ENCODE assay signal across 1 cellular context in the genomic region with DNA sequence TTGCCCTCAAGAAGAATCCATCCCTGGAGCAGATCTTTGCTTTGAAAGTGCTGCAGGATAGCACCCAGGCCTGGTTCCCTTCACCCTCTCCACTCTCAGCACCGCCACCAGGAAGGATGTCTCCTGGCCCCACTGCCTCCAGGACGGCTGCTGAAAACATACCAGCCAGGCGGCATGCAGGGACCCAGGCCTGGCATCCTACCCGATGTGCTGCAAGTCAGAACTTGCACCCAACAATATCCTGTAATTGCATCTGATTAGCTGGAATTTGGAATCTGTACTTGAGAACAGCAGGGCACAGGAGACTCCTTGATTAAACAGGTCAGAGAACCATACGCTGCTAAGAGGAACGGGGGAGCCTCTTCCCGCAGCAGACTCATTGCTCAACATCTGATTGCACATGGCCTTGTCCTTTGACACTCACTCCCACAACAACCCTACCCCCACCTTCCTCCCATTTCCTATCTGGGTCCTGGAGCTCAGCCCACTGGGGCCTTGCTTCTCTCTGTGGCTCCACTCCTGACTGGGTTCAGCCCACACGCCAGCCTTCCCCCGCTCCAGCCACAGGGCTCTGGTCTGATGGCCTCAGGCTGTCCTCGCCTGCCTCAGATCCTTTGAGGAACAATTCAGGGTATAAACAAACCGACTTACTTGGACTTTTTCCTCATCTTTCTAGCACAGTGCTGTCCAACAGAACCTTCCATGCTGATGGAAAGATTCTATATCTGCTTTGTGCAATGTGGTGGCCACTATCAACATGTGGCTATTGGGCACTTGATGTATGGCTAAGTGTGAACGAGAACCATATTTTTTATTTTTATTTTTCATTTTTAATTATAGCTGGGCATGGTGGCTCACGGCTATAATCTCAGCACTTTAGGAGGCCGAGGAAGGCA.
TF ChIP-seq lines count a peak whose summit lies in the region.

No MANE protein-coding gene starts in this region.

TF ChIP-seq in HepG2, 621 proteins besides CTCF, POLR2A, EP300 and RAD21 (continued from another document and continues in another):
- TF ChIP-seq, protein P1, sequence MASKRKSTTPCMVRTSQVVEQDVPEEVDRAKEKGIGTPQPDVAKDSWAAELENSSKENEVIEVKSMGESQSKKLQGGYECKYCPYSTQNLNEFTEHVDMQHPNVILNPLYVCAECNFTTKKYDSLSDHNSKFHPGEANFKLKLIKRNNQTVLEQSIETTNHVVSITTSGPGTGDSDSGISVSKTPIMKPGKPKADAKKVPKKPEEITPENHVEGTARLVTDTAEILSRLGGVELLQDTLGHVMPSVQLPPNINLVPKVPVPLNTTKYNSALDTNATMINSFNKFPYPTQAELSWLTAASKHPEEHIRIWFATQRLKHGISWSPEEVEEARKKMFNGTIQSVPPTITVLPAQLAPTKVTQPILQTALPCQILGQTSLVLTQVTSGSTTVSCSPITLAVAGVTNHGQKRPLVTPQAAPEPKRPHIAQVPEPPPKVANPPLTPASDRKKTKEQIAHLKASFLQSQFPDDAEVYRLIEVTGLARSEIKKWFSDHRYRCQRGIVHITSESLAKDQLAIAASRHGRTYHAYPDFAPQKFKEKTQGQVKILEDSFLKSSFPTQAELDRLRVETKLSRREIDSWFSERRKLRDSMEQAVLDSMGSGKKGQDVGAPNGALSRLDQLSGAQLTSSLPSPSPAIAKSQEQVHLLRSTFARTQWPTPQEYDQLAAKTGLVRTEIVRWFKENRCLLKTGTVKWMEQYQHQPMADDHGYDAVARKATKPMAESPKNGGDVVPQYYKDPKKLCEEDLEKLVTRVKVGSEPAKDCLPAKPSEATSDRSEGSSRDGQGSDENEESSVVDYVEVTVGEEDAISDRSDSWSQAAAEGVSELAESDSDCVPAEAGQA (IDR thresholded peaks at IDR 0.05; ENCODE audit: low read depth): no peak
- TF ChIP-seq, protein P1 (CRISPR knock-in tag; IDR thresholded peaks at IDR 0.05; ENCODE audit: borderline replicate concordance): no peak; the same call in 1 of the 2 replicates
- peak; percentile 91 for TF ChIP-seq FOXK2 (IDR thresholded peaks at IDR 0.05)
- TF ChIP-seq ZNF850 (CRISPR knock-in tag; conservative IDR thresholded peaks at IDR 0.05): no peak; the same call in 1 of the 2 replicates
- no peak for TF ChIP-seq NONO (IDR thresholded peaks at IDR 0.05)
- peak; percentile 94 for TF ChIP-seq NONO (CRISPR knock-in tag; conservative IDR thresholded peaks at IDR 0.05)
- TF ChIP-seq ZNF7 (CRISPR knock-in tag; IDR thresholded peaks at IDR 0.05): no peak
- TF ChIP-seq PAX8 (CRISPR knock-in tag; IDR thresholded peaks at IDR 0.05; ENCODE audit: borderline replicate concordance): peak; percentile 69; the same call in 1 of the 2 replicates
- TF ChIP-seq RORA (CRISPR knock-in tag; IDR thresholded peaks at IDR 0.05): no peak
- peak; percentile 80; the same call in 1 of the 2 replicates for TF ChIP-seq ZNF703 (CRISPR knock-in tag; IDR thresholded peaks at IDR 0.05; ENCODE audit: borderline replicate concordance)
- no peak for TF ChIP-seq NFE2L2 (IDR thresholded peaks at IDR 0.05; ENCODE audit: low read length)
- TF ChIP-seq ZNF121 (CRISPR knock-in tag; IDR thresholded peaks at IDR 0.05): peak; percentile 76
- TF ChIP-seq, protein P2, sequence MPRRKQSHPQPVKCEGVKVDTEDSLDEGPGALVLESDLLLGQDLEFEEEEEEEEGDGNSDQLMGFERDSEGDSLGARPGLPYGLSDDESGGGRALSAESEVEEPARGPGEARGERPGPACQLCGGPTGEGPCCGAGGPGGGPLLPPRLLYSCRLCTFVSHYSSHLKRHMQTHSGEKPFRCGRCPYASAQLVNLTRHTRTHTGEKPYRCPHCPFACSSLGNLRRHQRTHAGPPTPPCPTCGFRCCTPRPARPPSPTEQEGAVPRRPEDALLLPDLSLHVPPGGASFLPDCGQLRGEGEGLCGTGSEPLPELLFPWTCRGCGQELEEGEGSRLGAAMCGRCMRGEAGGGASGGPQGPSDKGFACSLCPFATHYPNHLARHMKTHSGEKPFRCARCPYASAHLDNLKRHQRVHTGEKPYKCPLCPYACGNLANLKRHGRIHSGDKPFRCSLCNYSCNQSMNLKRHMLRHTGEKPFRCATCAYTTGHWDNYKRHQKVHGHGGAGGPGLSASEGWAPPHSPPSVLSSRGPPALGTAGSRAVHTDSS (CRISPR knock-in tag; conservative IDR thresholded peaks at IDR 0.05): no peak
- TF ChIP-seq ZNF253 (CRISPR knock-in tag; IDR thresholded peaks at IDR 0.05; ENCODE audit: borderline replicate concordance): peak; percentile 90; the same call in 1 of the 2 replicates
- peak; percentile 99 for TF ChIP-seq TARDBP (CRISPR knock-in tag; IDR thresholded peaks at IDR 0.05)
- no peak; the same call in 1 of the 2 replicates for TF ChIP-seq ZC3H13 (CRISPR knock-in tag; IDR thresholded peaks at IDR 0.05)
- no peak for TF ChIP-seq SUZ12 (IDR thresholded peaks at IDR 0.05; ENCODE audit: low read depth, low read length)
- TF ChIP-seq, protein P3, sequence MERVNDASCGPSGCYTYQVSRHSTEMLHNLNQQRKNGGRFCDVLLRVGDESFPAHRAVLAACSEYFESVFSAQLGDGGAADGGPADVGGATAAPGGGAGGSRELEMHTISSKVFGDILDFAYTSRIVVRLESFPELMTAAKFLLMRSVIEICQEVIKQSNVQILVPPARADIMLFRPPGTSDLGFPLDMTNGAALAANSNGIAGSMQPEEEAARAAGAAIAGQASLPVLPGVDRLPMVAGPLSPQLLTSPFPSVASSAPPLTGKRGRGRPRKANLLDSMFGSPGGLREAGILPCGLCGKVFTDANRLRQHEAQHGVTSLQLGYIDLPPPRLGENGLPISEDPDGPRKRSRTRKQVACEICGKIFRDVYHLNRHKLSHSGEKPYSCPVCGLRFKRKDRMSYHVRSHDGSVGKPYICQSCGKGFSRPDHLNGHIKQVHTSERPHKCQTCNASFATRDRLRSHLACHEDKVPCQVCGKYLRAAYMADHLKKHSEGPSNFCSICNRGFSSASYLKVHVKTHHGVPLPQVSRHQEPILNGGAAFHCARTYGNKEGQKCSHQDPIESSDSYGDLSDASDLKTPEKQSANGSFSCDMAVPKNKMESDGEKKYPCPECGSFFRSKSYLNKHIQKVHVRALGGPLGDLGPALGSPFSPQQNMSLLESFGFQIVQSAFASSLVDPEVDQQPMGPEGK (CRISPR knock-in tag; IDR thresholded peaks at IDR 0.05): peak; percentile 98
- no peak for TF ChIP-seq NFRKB (IDR thresholded peaks at IDR 0.05)
- TF ChIP-seq TCF7 (IDR thresholded peaks at IDR 0.05; ENCODE audit: low read depth): peak; percentile 82
- peak; percentile 63 for TF ChIP-seq ZBTB21 (CRISPR knock-in tag; IDR thresholded peaks at IDR 0.05)
- peak; percentile 96 for TF ChIP-seq ZNF205 (CRISPR knock-in tag; IDR thresholded peaks at IDR 0.05)
- TF ChIP-seq ZNF136 (CRISPR knock-in tag; IDR thresholded peaks at IDR 0.05; ENCODE audit: low read depth): peak; percentile 96
- TF ChIP-seq ZIK1 (CRISPR knock-in tag; IDR thresholded peaks at IDR 0.05; ENCODE audit: borderline replicate concordance, low read depth): peak; percentile 78
- no peak for TF ChIP-seq FIP1L1 (IDR thresholded peaks at IDR 0.05; ENCODE audit: borderline replicate concordance, insufficient read depth, low read depth, low read length)
- TF ChIP-seq KLF6 (CRISPR knock-in tag; IDR thresholded peaks at IDR 0.05): peak; percentile 95
- no peak for TF ChIP-seq ZFAT (CRISPR knock-in tag; conservative IDR thresholded peaks at IDR 0.05)
- TF ChIP-seq BRCA1 (CRISPR knock-in tag; IDR thresholded peaks at IDR 0.05): peak; percentile 77; the same call in 1 of the 2 replicates
- peak; percentile 92 for TF ChIP-seq ZNF333 (CRISPR knock-in tag; IDR thresholded peaks at IDR 0.05; ENCODE audit: borderline replicate concordance)
- TF ChIP-seq, protein P4, sequence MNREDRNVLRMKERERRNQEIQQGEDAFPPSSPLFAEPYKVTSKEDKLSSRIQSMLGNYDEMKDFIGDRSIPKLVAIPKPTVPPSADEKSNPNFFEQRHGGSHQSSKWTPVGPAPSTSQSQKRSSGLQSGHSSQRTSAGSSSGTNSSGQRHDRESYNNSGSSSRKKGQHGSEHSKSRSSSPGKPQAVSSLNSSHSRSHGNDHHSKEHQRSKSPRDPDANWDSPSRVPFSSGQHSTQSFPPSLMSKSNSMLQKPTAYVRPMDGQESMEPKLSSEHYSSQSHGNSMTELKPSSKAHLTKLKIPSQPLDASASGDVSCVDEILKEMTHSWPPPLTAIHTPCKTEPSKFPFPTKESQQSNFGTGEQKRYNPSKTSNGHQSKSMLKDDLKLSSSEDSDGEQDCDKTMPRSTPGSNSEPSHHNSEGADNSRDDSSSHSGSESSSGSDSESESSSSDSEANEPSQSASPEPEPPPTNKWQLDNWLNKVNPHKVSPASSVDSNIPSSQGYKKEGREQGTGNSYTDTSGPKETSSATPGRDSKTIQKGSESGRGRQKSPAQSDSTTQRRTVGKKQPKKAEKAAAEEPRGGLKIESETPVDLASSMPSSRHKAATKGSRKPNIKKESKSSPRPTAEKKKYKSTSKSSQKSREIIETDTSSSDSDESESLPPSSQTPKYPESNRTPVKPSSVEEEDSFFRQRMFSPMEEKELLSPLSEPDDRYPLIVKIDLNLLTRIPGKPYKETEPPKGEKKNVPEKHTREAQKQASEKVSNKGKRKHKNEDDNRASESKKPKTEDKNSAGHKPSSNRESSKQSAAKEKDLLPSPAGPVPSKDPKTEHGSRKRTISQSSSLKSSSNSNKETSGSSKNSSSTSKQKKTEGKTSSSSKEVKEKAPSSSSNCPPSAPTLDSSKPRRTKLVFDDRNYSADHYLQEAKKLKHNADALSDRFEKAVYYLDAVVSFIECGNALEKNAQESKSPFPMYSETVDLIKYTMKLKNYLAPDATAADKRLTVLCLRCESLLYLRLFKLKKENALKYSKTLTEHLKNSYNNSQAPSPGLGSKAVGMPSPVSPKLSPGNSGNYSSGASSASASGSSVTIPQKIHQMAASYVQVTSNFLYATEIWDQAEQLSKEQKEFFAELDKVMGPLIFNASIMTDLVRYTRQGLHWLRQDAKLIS (CRISPR knock-in tag; IDR thresholded peaks at IDR 0.05): peak; percentile 93
- no peak for TF ChIP-seq ZNF720 (CRISPR knock-in tag; IDR thresholded peaks at IDR 0.05)
- TF ChIP-seq, protein P5, sequence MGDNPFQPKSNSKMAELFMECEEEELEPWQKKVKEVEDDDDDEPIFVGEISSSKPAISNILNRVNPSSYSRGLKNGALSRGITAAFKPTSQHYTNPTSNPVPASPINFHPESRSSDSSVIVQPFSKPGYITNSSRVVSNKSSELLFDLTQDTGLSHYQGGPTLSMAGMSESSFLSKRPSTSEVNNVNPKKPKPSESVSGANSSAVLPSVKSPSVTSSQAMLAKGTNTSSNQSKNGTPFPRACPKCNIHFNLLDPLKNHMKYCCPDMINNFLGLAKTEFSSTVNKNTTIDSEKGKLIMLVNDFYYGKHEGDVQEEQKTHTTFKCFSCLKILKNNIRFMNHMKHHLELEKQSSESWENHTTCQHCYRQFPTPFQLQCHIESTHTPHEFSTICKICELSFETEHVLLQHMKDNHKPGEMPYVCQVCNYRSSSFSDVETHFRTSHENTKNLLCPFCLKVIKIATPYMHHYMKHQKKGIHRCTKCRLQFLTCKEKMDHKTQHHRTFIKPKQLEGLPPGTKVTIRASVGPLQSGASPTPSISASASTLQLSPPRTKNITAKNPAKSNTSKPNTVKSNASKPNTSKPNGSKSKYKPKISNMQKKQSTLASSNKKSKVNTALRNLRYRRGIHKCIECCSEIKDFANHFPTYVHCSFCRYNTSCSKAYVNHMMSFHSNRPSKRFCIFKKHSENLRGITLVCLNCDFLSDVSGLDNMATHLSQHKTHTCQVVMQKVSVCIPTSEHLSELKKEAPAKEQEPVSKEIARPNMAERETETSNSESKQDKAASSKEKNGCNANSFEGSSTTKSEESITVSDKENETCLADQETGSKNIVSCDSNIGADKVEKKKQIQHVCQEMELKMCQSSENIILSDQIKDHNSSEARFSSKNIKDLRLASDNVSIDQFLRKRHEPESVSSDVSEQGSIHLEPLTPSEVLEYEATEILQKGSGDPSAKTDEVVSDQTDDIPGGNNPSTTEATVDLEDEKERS (CRISPR knock-in tag; IDR thresholded peaks at IDR 0.05): peak; percentile 87; the same call in 1 of the 2 replicates
- peak; percentile 91 for TF ChIP-seq ZNF224 (CRISPR knock-in tag; IDR thresholded peaks at IDR 0.05)
- TF ChIP-seq NFKB2 (CRISPR knock-in tag; IDR thresholded peaks at IDR 0.05; ENCODE audit: borderline replicate concordance): peak; percentile 91; the same call in 1 of the 2 replicates
- peak; percentile 85 for TF ChIP-seq TBX3 (IDR thresholded peaks at IDR 0.05; ENCODE audit: borderline replicate concordance)
- peak; percentile 97 for TF ChIP-seq PITX1 (CRISPR knock-in tag; IDR thresholded peaks at IDR 0.05)
- TF ChIP-seq ARNTL (CRISPR knock-in tag; IDR thresholded peaks at IDR 0.05): peak; percentile 95
- TF ChIP-seq, protein P6, sequence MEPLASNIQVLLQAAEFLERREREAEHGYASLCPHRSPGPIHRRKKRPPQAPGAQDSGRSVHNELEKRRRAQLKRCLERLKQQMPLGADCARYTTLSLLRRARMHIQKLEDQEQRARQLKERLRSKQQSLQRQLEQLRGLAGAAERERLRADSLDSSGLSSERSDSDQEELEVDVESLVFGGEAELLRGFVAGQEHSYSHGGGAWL (CRISPR knock-in tag; IDR thresholded peaks at IDR 0.05): peak; percentile 84
- TF ChIP-seq SRSF4 (IDR thresholded peaks at IDR 0.05; ENCODE audit: low read depth, low read length, poor library complexity, severe bottlenecking): no peak
- TF ChIP-seq, protein P7, sequence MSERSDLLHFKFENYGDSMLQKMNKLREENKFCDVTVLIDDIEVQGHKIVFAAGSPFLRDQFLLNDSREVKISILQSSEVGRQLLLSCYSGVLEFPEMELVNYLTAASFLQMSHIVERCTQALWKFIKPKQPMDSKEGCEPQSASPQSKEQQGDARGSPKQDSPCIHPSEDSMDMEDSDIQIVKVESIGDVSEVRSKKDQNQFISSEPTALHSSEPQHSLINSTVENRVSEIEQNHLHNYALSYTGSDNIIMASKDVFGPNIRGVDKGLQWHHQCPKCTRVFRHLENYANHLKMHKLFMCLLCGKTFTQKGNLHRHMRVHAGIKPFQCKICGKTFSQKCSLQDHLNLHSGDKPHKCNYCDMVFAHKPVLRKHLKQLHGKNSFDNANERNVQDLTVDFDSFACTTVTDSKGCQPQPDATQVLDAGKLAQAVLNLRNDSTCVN (CRISPR knock-in tag; IDR thresholded peaks at IDR 0.05; ENCODE audit: borderline replicate concordance): peak; percentile 95
- peak; percentile 97 for TF ChIP-seq ZNF451 (CRISPR knock-in tag; IDR thresholded peaks at IDR 0.05)
- TF ChIP-seq SIX4 (CRISPR knock-in tag; IDR thresholded peaks at IDR 0.05): peak; percentile 95
